8 cellular contexts compared by ENCODE assay signal in the genomic region with DNA sequence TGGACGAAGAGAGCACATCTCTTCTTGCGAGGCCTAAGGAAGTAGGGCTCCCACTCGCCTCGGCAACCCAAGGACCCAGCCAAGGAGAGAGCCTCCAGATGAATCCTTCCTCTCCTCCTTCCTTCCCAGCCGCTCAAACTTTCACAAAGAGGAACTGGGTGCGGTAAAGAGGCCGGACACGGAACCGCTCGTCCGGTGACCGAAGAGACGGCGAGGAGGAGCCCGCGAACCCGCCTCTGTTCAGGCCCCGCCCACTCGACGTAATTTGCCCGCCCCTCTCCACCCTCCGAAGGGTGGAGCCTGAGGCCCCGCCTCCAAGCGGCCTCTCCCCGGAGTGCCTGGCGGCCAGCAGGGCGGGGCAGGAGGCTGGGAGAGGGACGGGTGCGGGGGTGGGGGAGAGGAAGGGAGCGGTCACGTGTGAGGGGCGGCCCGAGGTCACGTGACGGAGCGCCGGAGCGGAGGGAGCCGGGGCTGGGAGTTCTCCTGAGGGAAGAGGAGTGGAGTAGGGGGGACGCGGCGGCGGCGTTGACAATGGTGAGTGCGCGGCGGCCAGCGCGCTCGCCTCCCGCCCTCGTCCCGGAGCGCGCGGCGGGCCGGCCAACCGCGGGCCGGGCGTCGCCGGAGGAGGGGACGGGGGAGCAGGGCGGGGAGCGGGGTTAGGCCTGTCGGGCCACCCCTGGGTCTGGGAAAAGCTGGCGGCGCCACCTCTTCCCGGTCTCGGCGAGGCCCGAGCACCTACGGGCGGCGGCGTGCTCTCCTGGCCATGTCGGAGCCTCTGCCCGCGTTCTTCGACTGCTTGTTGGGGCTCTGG. TPM values are rescaled to one million over a fixed set of nuclear protein-coding genes. Genes with fewer than 3 reads are reported as not detected.
DNase-seq lines count a peak whose midpoint lies in the region; ATAC-seq and TF ChIP-seq lines count a peak whose summit lies in the region.

A gene (plus strand): TSS at position 432 of the 811 bp plus-strand sequence. CDS start 100 bp downstream, at position 532.

- no peaks in the 10 kb centered on the region for H4K20me1 ChIP-seq in KMS-11 (ENCODE audit: insufficient read depth)

- H3K4me1 ChIP-seq in KMS-11 (ENCODE audit: low read depth, poor library complexity, severe bottlenecking), result peaks cover 25% of the 10 kb centered on the region
- H3K4me1 ChIP-seq in Panc1 (ENCODE audit: control insufficient read depth, insufficient read depth, low read length), result peaks cover 10% of the 10 kb centered on the region
- H3K4me1 ChIP-seq in esophagus (ENCODE audit: control insufficient read depth in 2 of 2, insufficient read depth in 2 of 2, low read length in 1 of 2), result no peaks in the 10 kb centered on the region
- H3K4me1 ChIP-seq in muscle layer of colon (ENCODE audit: insufficient read depth, low read length), result peaks cover 20% of the 10 kb centered on the region

- H3K36me3 ChIP-seq in KMS-11 (ENCODE audit: insufficient read depth) (no peaks in the 10 kb centered on the region), Panc1 (ENCODE audit: control insufficient read depth, insufficient read depth, low read length) (no peaks in the 10 kb centered on the region), esophagus (ENCODE audit: control insufficient read depth in 2 of 2, insufficient read depth in 2 of 2, low read length in 1 of 2) (no peaks in the 10 kb centered on the region), muscle layer of colon (ENCODE audit: insufficient read depth, low read length) (no peaks in the 10 kb centered on the region)

- H3K9ac ChIP-seq in KMS-11 (peak within 1 kb of the TSS; percentile 82), muscle layer of colon (ENCODE audit: low read length) (peak within 1 kb of the TSS; percentile 99)

- peak within 1 kb of the TSS; percentile 93 for H3K4me3 Mint-ChIP-seq in activated T-cell treated with anti-CD3 and anti-CD28 coated beads, Interleukin-2, amount 50 U/mL, for 4 hours

- H3K27ac ChIP-seq in KMS-11, result peak within 1 kb of the TSS; percentile 81
- H3K27ac ChIP-seq in Panc1 (ENCODE audit: low read length), result peak within 1 kb of the TSS; percentile 94
- peak within 1 kb of the TSS; percentile 98 to 100 for H3K27ac ChIP-seq in esophagus (ENCODE audit: low read depth in 2 of 2, low read length in 1 of 2)
- H3K27ac ChIP-seq in muscle layer of colon (ENCODE audit: low read depth, low read length), result peak within 1 kb of the TSS; percentile 95

- H3K9me3 ChIP-seq in Panc1 (ENCODE audit: control insufficient read depth, insufficient read depth, low read depth, low read length), result no peaks in the 10 kb centered on the region
- H3K9me3 ChIP-seq in esophagus (ENCODE audit: control insufficient read depth in 2 of 2, insufficient read depth in 1 of 2, low read depth in 1 of 2, low read length in 1 of 2), result no peaks in the 10 kb centered on the region
- no peaks in the 10 kb centered on the region for H3K9me3 ChIP-seq in muscle layer of colon (ENCODE audit: low read length)

- peaks cover 37% of the 10 kb centered on the region for H3K79me2 ChIP-seq in KMS-11 (ENCODE audit: insufficient read depth, low read depth)

- H3K9me3 Mint-ChIP-seq in activated T-cell treated with anti-CD3 and anti-CD28 coated beads, Interleukin-2, amount 50 U/mL, for 4 hours, result no peaks in the 10 kb centered on the region

- no peaks in the 10 kb centered on the region for H3K27me3 Mint-ChIP-seq in activated T-cell treated with anti-CD3 and anti-CD28 coated beads, Interleukin-2, amount 50 U/mL, for 4 hours (ENCODE audit: low read depth)

- ATAC-seq in GM21737 (IDR thresholded peaks at IDR 0.05; ENCODE audit: unreplicated experiment) (peak; percentile 90), Panc1 (peak; percentile 93)
- peak; percentile 92 to 94 for ATAC-seq in activated T-cell treated with anti-CD3 and anti-CD28 coated beads, Interleukin-2, amount 50 U/mL, for 4 hours

- intact Hi-C loops in Panc1 (cut with micrococcal nuclease; ENCODE audit: unreplicated experiment), result no loop called here

- POLR2A ChIA-PET in Panc1 (lab: Charles Lee), result no interaction called here

- CTCF ChIA-PET in Panc1 (lab: Charles Lee), result interaction anchor here (0.8 kb wide), 1 partner anchor 30 kb away, joined by 3 read pairs; no protein-coding TSS in a partner anchor

- no peaks in the 10 kb centered on the region for H3K36me3 Mint-ChIP-seq in activated T-cell treated with anti-CD3 and anti-CD28 coated beads, Interleukin-2, amount 50 U/mL, for 4 hours (ENCODE audit: insufficient read depth)

- no TSS peak for BruUV-seq in Panc1 (replicated peaks; lab: Mats Ljungman, UMichigan)

- DNase-seq in DMS79 treated with DMSO at 0.1 percent for 48 hours (lab: John Stamatoyannopoulos, UW), result peak; percentile 65
- DNase-seq in Panc1 (ENCODE audit: low read depth, low spot score), result peak; percentile 86
- peak; percentile 99 for DNase-seq in activated T-cell treated with anti-CD3 and anti-CD28 coated beads, Interleukin-2, amount 50 U/mL, for 4 hours
- DNase-seq in stimulated activated CD8-positive, alpha-beta memory T cell treated with anti-CD3 and anti-CD28 coated beads, Interleukin-7, amount 100 ng/mL, for 24 hours (ENCODE audit: low read depth), result peak; percentile 97

- in situ Hi-C loops in Panc1 (cut with HindIII; ENCODE audit: low pct_unique_long_range_greater_than_20kb, low sequenced_read_pairs), result no loop called here

- WGBS in esophagus, 2 donors, result 0 to 1% methylated on average over 60 to 82 of the region's 82 CpGs

- H3K27me3 ChIP-seq in KMS-11 (ENCODE audit: insufficient read depth, low read depth), result no peaks in the 10 kb centered on the region
- H3K27me3 ChIP-seq in Panc1 (ENCODE audit: control insufficient read depth, insufficient read depth, low read length), result no peaks in the 10 kb centered on the region
- no peaks in the 10 kb centered on the region for H3K27me3 ChIP-seq in esophagus (ENCODE audit: control insufficient read depth in 1 of 2, insufficient read depth in 2 of 2, low read length in 2 of 2)
- H3K27me3 ChIP-seq in muscle layer of colon (ENCODE audit: control insufficient read depth in 1 of 2, insufficient read depth in 2 of 2, low read length in 2 of 2), result no peaks in the 10 kb centered on the region

- H2AFZ ChIP-seq in KMS-11 (ENCODE audit: low read depth), result peak within 1 kb of the TSS; percentile 83

- H3K4me3 ChIP-seq in KMS-11 (IDR thresholded peaks at IDR 0.05; ENCODE audit: insufficient read depth, low read depth, low read length) (peak within 1 kb of the TSS; percentile 19), Panc1 (ENCODE audit: low read depth in 2 of 2, low read length in 2 of 2) (peak within 1 kb of the TSS; percentile 81 to 83), esophagus (ENCODE audit: low read depth in 1 of 2, low read length in 2 of 2) (peak within 1 kb of the TSS; percentile 79 to 80), muscle layer of colon (ENCODE audit: low read depth in 1 of 2, low read length in 2 of 2) (peak within 1 kb of the TSS; percentile 78 to 92)

- peak within 1 kb of the TSS; percentile 96 for H3K4me2 ChIP-seq in KMS-11

- H3K4me1 Mint-ChIP-seq in activated T-cell treated with anti-CD3 and anti-CD28 coated beads, Interleukin-2, amount 50 U/mL, for 4 hours (ENCODE audit: low read depth), result peaks cover 31% of the 10 kb centered on the region

- TF ChIP-seq CTCF in KMS-11 (conservative IDR thresholded peaks at IDR 0.05; ENCODE audit: low read depth, low read length) (no peak), Panc1 (IDR thresholded peaks at IDR 0.05) (no peak)

RNA-seq across cellular contexts. Expression of the gene that starts here (rescaled TPM):
- 88.9 TPM for total RNA-seq in Panc1 (2021; ENCODE audit: unreplicated experiment)
- 57.3 TPM for polyA plus RNA-seq in Panc1 (2012; ENCODE audit: insufficient read length)
- total RNA-seq in activated T-cell treated with anti-CD3 and anti-CD28 coated beads, Interleukin-2, amount 50 U/mL, for 4 hours, result 10 to 100 TPM; 25.9 to 30.5 (median 29.9) TPM
- 10 to 100 TPM; 25.5 to 33.1 TPM for polyA plus RNA-seq in esophagus

Comparison
In these comparisons a context has a peak if more than half of its experiments do, and no peak if none do; other contexts are left out.
1. Peak in every context shown above with its lines: DNase-seq, ATAC-seq, H3K4me3 ChIP-seq and H3K27ac ChIP-seq.
2. H3K4me3 ChIP-seq: peak in every context shown above with its lines; median percentile 85 in muscle layer of colon; 82 in Panc1; 80 in esophagus; 19 in KMS-11.